Comparison of ENCODE assay signal across 2 cellular contexts in the genomic region with DNA sequence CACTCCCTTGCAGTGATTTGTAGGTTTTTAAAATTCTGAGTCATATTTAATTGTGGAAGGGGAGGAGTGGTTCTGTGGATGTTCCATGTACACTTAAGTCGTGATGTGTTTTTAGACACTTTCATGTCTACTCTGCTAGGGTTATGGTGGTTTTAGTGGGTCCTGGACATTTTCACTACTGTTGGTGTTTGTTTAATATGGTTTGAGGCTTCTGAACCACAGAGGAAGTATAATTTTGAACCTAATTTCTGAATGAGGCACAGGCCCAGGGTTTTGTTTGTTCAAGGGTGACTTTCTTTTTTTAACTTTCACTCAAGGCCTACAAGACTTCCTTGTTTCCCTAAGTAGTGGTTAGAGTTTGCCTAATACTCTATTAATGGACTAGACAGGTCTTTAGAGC.
TF ChIP-seq lines count a peak whose summit lies in the region.

No MANE protein-coding gene starts in this region.

TF ChIP-seq in GM23338, 12 proteins besides CTCF, POLR2A, EP300 and RAD21 (continues in another document):
- no peak for TF ChIP-seq EZH2phosphoT487 (IDR thresholded peaks at IDR 0.05; ENCODE audit: unreplicated experiment)
- TF ChIP-seq CREB1 (CRISPR knock-in tag; IDR thresholded peaks at IDR 0.05; ENCODE audit: low read depth) = no peak
- TF ChIP-seq STAT1 (IDR thresholded peaks at IDR 0.05; ENCODE audit: unreplicated experiment) = no peak
- no peak for TF ChIP-seq ZNF462 (CRISPR knock-in tag; IDR thresholded peaks at IDR 0.05)
- TF ChIP-seq ZNF114 (CRISPR knock-in tag; IDR thresholded peaks at IDR 0.05) = no peak
- TF ChIP-seq ETS1 (IDR thresholded peaks at IDR 0.05) = no peak
- TF ChIP-seq POLR2AphosphoS5 (IDR thresholded peaks at IDR 0.05; ENCODE audit: low read depth) = no peak
- no peak for TF ChIP-seq EZH2 (IDR thresholded peaks at IDR 0.05; ENCODE audit: low read depth, unreplicated experiment)
- TF ChIP-seq NANOG (IDR thresholded peaks at IDR 0.05; ENCODE audit: borderline replicate concordance) = no peak
- TF ChIP-seq ZNF331 (CRISPR knock-in tag; IDR thresholded peaks at IDR 0.05; ENCODE audit: low read depth) = no peak

TF ChIP-seq in HepG2, 621 proteins besides CTCF, POLR2A, EP300 and RAD21:
- no peak for TF ChIP-seq FOXP1 (IDR thresholded peaks at IDR 0.05)
- TF ChIP-seq FOXP1 (CRISPR knock-in tag; IDR thresholded peaks at IDR 0.05) = no peak
- TF ChIP-seq CENPT (CRISPR knock-in tag; IDR thresholded peaks at IDR 0.05; ENCODE audit: low read depth) = no peak
- no peak for TF ChIP-seq HNRNPH1 (optimal IDR thresholded peaks at IDR 0.05; ENCODE audit: low read depth, low read length)
- no peak for TF ChIP-seq ZNF572 (CRISPR knock-in tag; IDR thresholded peaks at IDR 0.05)
- TF ChIP-seq SKI (IDR thresholded peaks at IDR 0.05; ENCODE audit: partially characterized antibody) = no peak
- TF ChIP-seq, protein P1, sequence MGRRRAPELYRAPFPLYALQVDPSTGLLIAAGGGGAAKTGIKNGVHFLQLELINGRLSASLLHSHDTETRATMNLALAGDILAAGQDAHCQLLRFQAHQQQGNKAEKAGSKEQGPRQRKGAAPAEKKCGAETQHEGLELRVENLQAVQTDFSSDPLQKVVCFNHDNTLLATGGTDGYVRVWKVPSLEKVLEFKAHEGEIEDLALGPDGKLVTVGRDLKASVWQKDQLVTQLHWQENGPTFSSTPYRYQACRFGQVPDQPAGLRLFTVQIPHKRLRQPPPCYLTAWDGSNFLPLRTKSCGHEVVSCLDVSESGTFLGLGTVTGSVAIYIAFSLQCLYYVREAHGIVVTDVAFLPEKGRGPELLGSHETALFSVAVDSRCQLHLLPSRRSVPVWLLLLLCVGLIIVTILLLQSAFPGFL (CRISPR knock-in tag; IDR thresholded peaks at IDR 0.05) = no peak
- TF ChIP-seq ZNF839 (CRISPR knock-in tag; IDR thresholded peaks at IDR 0.05; ENCODE audit: borderline replicate concordance) = no peak
- TF ChIP-seq ZNF7 (CRISPR knock-in tag; IDR thresholded peaks at IDR 0.05) = no peak
- TF ChIP-seq ZNF143 (CRISPR knock-in tag; IDR thresholded peaks at IDR 0.05) = no peak
- no peak for TF ChIP-seq CENPBD1 (CRISPR knock-in tag; IDR thresholded peaks at IDR 0.05; ENCODE audit: borderline replicate concordance, low read depth)
- TF ChIP-seq HES4 (CRISPR knock-in tag; IDR thresholded peaks at IDR 0.05; ENCODE audit: borderline replicate concordance) = no peak
- TF ChIP-seq TEF (CRISPR knock-in tag; IDR thresholded peaks at IDR 0.05) = no peak
- no peak for TF ChIP-seq ZNF17 (CRISPR knock-in tag; IDR thresholded peaks at IDR 0.05)
- no peak for TF ChIP-seq JUND (CRISPR knock-in tag; IDR thresholded peaks at IDR 0.05)
- TF ChIP-seq KDM5B (CRISPR knock-in tag; IDR thresholded peaks at IDR 0.05; ENCODE audit: borderline replicate concordance) = no peak
- TF ChIP-seq FOXK2 (IDR thresholded peaks at IDR 0.05) = no peak
